ENCODE assay signal across 8 cellular contexts in genomic region chr1:99969260-99969728, GRCh38. TPM values are rescaled to one million over a fixed set of nuclear protein-coding genes. Genes with fewer than 3 reads are reported as not detected.
A peak's percentile ranks its signal among the peaks of the same experiment; 100 is the strongest.
DNase-seq lines count a peak whose midpoint lies in the region; ATAC-seq and TF ChIP-seq lines count a peak whose summit lies in the region.

No MANE protein-coding gene starts in this region.

- BruUV-seq in mammary epithelial cell (replicated peaks; lab: Mats Ljungman, UMichigan), result no TSS peak

- H3K27ac ChIP-seq in Karpas-422 (ENCODE audit: low read length) (peak overlapping the region; percentile 66), mammary epithelial cell (ENCODE audit: insufficient read depth, low read depth, low read length) (peak overlapping the region; percentile 84)

- WGBS in mammary epithelial cell (ENCODE audit: low coverage, missing lambda C conversion rate), result 2% methylated on average over 6 of the region's 6 CpGs

- intact Hi-C loops in mammary epithelial cell (cut with micrococcal nuclease), result no loop called here

- H3K27ac Mint-ChIP-seq in memory B cell, result peak overlapping the region; percentile 82

- peaks cover 22% of the 10 kb centered on the region for H3K4me1 Mint-ChIP-seq in memory B cell

- peak overlapping the region; percentile 99 for H3K4me3 Mint-ChIP-seq in memory B cell

- no peaks in the 10 kb centered on the region for H4K20me1 ChIP-seq in Karpas-422 (ENCODE audit: insufficient read depth, low read depth, low read length)
- H4K20me1 ChIP-seq in mammary epithelial cell (ENCODE audit: insufficient read depth, low read length), result no peaks in the 10 kb centered on the region

- H3K9me3 Mint-ChIP-seq in memory B cell, result no peaks in the 10 kb centered on the region

- H3K27me3 ChIP-seq in Karpas-422 (ENCODE audit: low read length) (no peaks in the 10 kb centered on the region), mammary epithelial cell (ENCODE audit: insufficient read depth, low read length) (no peaks in the 10 kb centered on the region)

- ATAC-seq in GM21447 (IDR thresholded peaks at IDR 0.05; ENCODE audit: unreplicated experiment), result peak; percentile 23
- ATAC-seq in memory B cell (ENCODE audit: low read depth), result peak; percentile 10
- ATAC-seq in GM18909 (IDR thresholded peaks at IDR 0.05; ENCODE audit: poor library complexity, unreplicated experiment), result no peak

- H3K9me2 ChIP-seq in Karpas-422 (replicated peaks; ENCODE audit: insufficient read depth, low read length), result no peaks in the 10 kb centered on the region

- DNase-seq in DMS79 treated with DMSO at 0.1 percent for 48 hours (lab: John Stamatoyannopoulos, UW) (peak; percentile 91), Karpas-422 (peak; percentile 66), mammary epithelial cell (no peak), memory B cell (ENCODE audit: low spot score in 2 of 2) (no peak), G401 (ENCODE audit: low spot score) (no peak), RKO (ENCODE audit: low spot score) (no peak)

- H3K9me3 ChIP-seq in Karpas-422 (ENCODE audit: low read length), result no peaks in the 10 kb centered on the region
- H3K9me3 ChIP-seq in mammary epithelial cell (replicated peaks; ENCODE audit: insufficient read depth, low read length), result no peaks in the 10 kb centered on the region

- dilution Hi-C loops in mammary epithelial cell (cut with HindIII; ENCODE audit: low sequenced_read_pairs), result no loop called here

- H3K4me3 ChIP-seq in Karpas-422 (ENCODE audit: low read length) (peak overlapping the region; percentile 84), mammary epithelial cell (replicated peaks in 1 of 3; ENCODE audit: insufficient read depth in 1 of 3, low read depth in 2 of 3, low read length in 3 of 3) (peak overlapping the region; percentile 50 to 90 (median 69))

- H3K27me3 Mint-ChIP-seq in memory B cell, result no peaks in the 10 kb centered on the region

- in situ Hi-C loops in mammary epithelial cell (cut with MboI; ENCODE audit: low sequenced_read_pairs in 2 of 2) (no loop called here), G401 (cut with HindIII; ENCODE audit: low sequenced_read_pairs) (no loop called here)

- H2AFZ ChIP-seq in Karpas-422 (ENCODE audit: low read length) (peak overlapping the region; percentile 99), mammary epithelial cell (ENCODE audit: low read depth, low read length) (peak overlapping the region; percentile 98)

- peaks cover 6% of the 10 kb centered on the region; the same call in 1 of the 2 replicates for H3K36me3 ChIP-seq in Karpas-422 (ENCODE audit: insufficient read depth, low read length)
- peaks cover 2% of the 10 kb centered on the region for H3K36me3 ChIP-seq in mammary epithelial cell (ENCODE audit: insufficient read depth, low read length)

- H3K36me3 Mint-ChIP-seq in memory B cell, result no peaks in the 10 kb centered on the region

- H3K9ac ChIP-seq in Karpas-422 (ENCODE audit: low read length) (peak overlapping the region; percentile 80), mammary epithelial cell (ENCODE audit: insufficient read depth, low read length) (peak overlapping the region; percentile 78)

- H3K79me2 ChIP-seq in Karpas-422 (ENCODE audit: low read length) (peaks cover 48% of the 10 kb centered on the region), mammary epithelial cell (ENCODE audit: insufficient read depth, low read length) (peaks cover 34% of the 10 kb centered on the region)

- TF ChIP-seq CTCF in mammary epithelial cell (conservative IDR thresholded peaks at IDR 0.05 in 1 of 2, IDR thresholded peaks at IDR 0.05 in 1 of 2; ENCODE audit: extremely low read depth in 1 of 2, insufficient read depth in 1 of 2, low read depth in 1 of 2, low read length in 2 of 2), result no peak

- peaks cover 33% of the 10 kb centered on the region for H3K4me1 ChIP-seq in Karpas-422 (ENCODE audit: low read length)
- peaks cover 13% of the 10 kb centered on the region for H3K4me1 ChIP-seq in mammary epithelial cell (ENCODE audit: insufficient read depth, low read length)

- CTCF ChIA-PET in mammary epithelial cell (lab: Charles Lee; ENCODE audit: low non-redundant PET), result no interaction called here

- H3K4me2 ChIP-seq in Karpas-422 (ENCODE audit: low read depth, low read length, poor library complexity, severe bottlenecking) (peak overlapping the region; percentile 89), mammary epithelial cell (ENCODE audit: insufficient read depth, low read depth, low read length) (peak overlapping the region; percentile 94)

RNA-seq across cellular contexts. Expression of gene SLC35A3, which starts 0.5 kb away (rescaled TPM):
- 25.1 and 66.2 TPM in 2 replicates for total RNA-seq in Karpas-422 (2014; rRNA removed; shearing (Covaris generic); ENCODE audit: low replicate concordance)
- total RNA-seq in mammary epithelial cell, result 10 to 100 TPM; 29.5 to 46.2 TPM
- 6.3 TPM for polyA plus RNA-seq in mammary epithelial cell
- 8.8 TPM for polyA minus RNA-seq in mammary epithelial cell
- total RNA-seq in G401 (2014; rRNA removed; shearing (Covaris generic)), result 18.6 and 28.2 TPM in 2 replicates

Comparison
In these comparisons a context has a peak if more than half of its experiments do, and no peak if none do; other contexts are left out.
1. DNase-seq: peak in DMS79 treated with DMSO at 0.1 percent for 48 hours (single experiment) and Karpas-422 (single experiment); none in mammary epithelial cell (single experiment), memory B cell (0 of 2), G401 (single experiment) and RKO (single experiment).